Comparison of ENCODE assay signal across 1 cellular context in genomic region chr10:112526130-112526529, GRCh38.
TF ChIP-seq lines count a peak whose summit lies in the region.

No MANE protein-coding gene starts in this region.

TF ChIP-seq in GM12878, 131 proteins besides CTCF, POLR2A, EP300 and RAD21 (continued from another document):
- TF ChIP-seq ATF2 (IDR thresholded peaks at IDR 0.05; ENCODE audit: low read length): peak; percentile 51
- TF ChIP-seq BHLHE40 (IDR thresholded peaks at IDR 0.05; ENCODE audit: borderline replicate concordance in 1 of 2, low read depth in 2 of 2, low read length in 1 of 2): peak; percentile 70 to 72; a peak in 3 of 4 replicates
TF ChIP-seq in GM12878: peak in this region for 12.
